ENCODE assay signal across 17 cellular contexts in genomic region chr10:21895932-21896331, GRCh38.
DNase-seq lines count a peak whose midpoint lies in the region; ATAC-seq, FAIRE-seq and TF ChIP-seq lines count a peak whose summit lies in the region.
"Had no signal": no experiment of that assay in that cellular context is flagged by ENCODE, and none has a peak within 500 bp of the region (broad histone marks: within the 10 kb centered on the region; RNA-seq: fewer than 3 reads in every experiment).

No MANE protein-coding gene starts in this region.

- H3K9ac ChIP-seq in GM12878 (ENCODE audit: control insufficient read depth, insufficient read depth, low read length) (no peak overlapping the region; the same call in 1 of the 2 replicates), neuronal stem cell (ENCODE audit: low read depth, low read length, poor library complexity) (no peak overlapping the region)
- H3K9ac ChIP-seq: KMS-11 had no signal

- no peaks in the 10 kb centered on the region for H3K79me1 ChIP-seq in neuronal stem cell (ENCODE audit: low read depth, low read length)

- H3K4me3 ChIP-seq in GM12865 (ENCODE audit: low read depth, low read length): no peak overlapping the region
- H3K4me3 ChIP-seq in GM12878: no peak overlapping the region
- H3K4me3 ChIP-seq in neuronal stem cell (ENCODE audit: low read length in 2 of 2): no peak overlapping the region
- no peak overlapping the region for H3K4me3 ChIP-seq in mucosa of descending colon
- H3K4me3 ChIP-seq: HAP-1 had no signal

- peak overlapping the region; percentile 45 for H4K91ac ChIP-seq in neuronal stem cell (ENCODE audit: low read depth, low read length, poor library complexity)

- H2BK5ac ChIP-seq in neuronal stem cell (ENCODE audit: low read length): no peak overlapping the region

- H3K36me3 ChIP-seq in GM12878 (ENCODE audit: control insufficient read depth in 2 of 2, insufficient read depth in 2 of 2, low read length in 1 of 2) (peaks cover 0 to 3% of the 10 kb centered on the region in 2 experiments; a peak in 3 of 4 replicates), neuronal stem cell (replicated peaks in 1 of 2; ENCODE audit: control insufficient read depth in 2 of 2, insufficient read depth in 2 of 2, low read length in 2 of 2) (peaks cover 2 to 10% of the 10 kb centered on the region in 2 donors), mucosa of descending colon (ENCODE audit: low read depth) (no peaks in the 10 kb centered on the region)
- H3K36me3 ChIP-seq: HAP-1 had no signal

- H2AK5ac ChIP-seq in neuronal stem cell (ENCODE audit: low read depth, low read length): no peak overlapping the region

- H3K23ac ChIP-seq in neuronal stem cell (ENCODE audit: low read depth, low read length, poor library complexity): no peak overlapping the region

- no peak for FAIRE-seq in GM12878 (lab: Jason Lieb, UNC)

- POLR2A ChIA-PET in GM12878 (lab: Charles Lee): no interaction called here

- ATAC-seq in GM18868 (IDR thresholded peaks at IDR 0.05; ENCODE audit: unreplicated experiment) (peak; percentile 67), GM12878 (peak; percentile 30; the same call in 2 of the 3 replicates), GM19463 (IDR thresholded peaks at IDR 0.05; ENCODE audit: unreplicated experiment) (no peak), mucosa of descending colon (no peak), HG03135 (IDR thresholded peaks at IDR 0.05; ENCODE audit: unreplicated experiment) (no peak), HG02981 (IDR thresholded peaks at IDR 0.05; ENCODE audit: unreplicated experiment) (no peak)

- no peak overlapping the region for H2BK15ac ChIP-seq in neuronal stem cell (ENCODE audit: low read length)

- H2AFZ ChIP-seq in GM12878 (ENCODE audit: control insufficient read depth, low read depth, low read length): no peak overlapping the region
- H2AFZ ChIP-seq in neuronal stem cell (ENCODE audit: low read length): no peak overlapping the region

- H3K4me2 ChIP-seq in GM12878 (ENCODE audit: control insufficient read depth, insufficient read depth) (no peak overlapping the region), neuronal stem cell (ENCODE audit: insufficient read depth, low read length, poor library complexity, severe bottlenecking) (no peak overlapping the region)
- H3K4me2 ChIP-seq: KMS-11 had no signal

- no peak overlapping the region for H3K18ac ChIP-seq in neuronal stem cell (ENCODE audit: low read length)

- TF ChIP-seq CTCF in GM12865 (IDR thresholded peaks at IDR 0.05; ENCODE audit: insufficient read depth, low read depth, low read length, missing control alignments) (no peak), GM12878 (IDR thresholded peaks at IDR 0.05 in 2 of 3, conservative IDR thresholded peaks at IDR 0.05 in 1 of 3; ENCODE audit: control insufficient read depth in 2 of 3, extremely low read depth in 1 of 3, insufficient read depth in 1 of 3, low read depth in 3 of 3, low read length in 3 of 3) (no peak), mucosa of descending colon (IDR thresholded peaks at IDR 0.05) (no peak)

- no peak overlapping the region for H2BK12ac ChIP-seq in neuronal stem cell (ENCODE audit: low read length)

- no peak for TF ChIP-seq EP300 in GM12878 (IDR thresholded peaks at IDR 0.05; ENCODE audit: borderline replicate concordance in 1 of 2, control insufficient read depth in 1 of 2, low read depth in 2 of 2, low read length in 2 of 2)

- in situ Hi-C loops in GM12878 (cut with MboI): no loop called here

- H3K27ac ChIP-seq in GM12878 (ENCODE audit: control insufficient read depth, insufficient read depth): peak overlapping the region; percentile 54
- H3K27ac ChIP-seq in neuronal stem cell (replicated peaks; ENCODE audit: low read length): no peak overlapping the region
- H3K27ac ChIP-seq: KMS-11 had no signal

- peak; percentile 59 for DNase-seq in GM12865 (ENCODE audit: low read depth)
- no peak for DNase-seq in GM12878 (ENCODE audit: low read depth, low spot score)
- DNase-seq in neuronal stem cell (ENCODE audit: low spot score): no peak
- no peak for DNase-seq in mucosa of descending colon
- DNase-seq: 8988T; ACHN; C1 segment of cervical spinal cord; Calu3; CD4-positive, alpha-beta T cell; DMS 273 treated with DMSO at 0.1 percent for 48 hours; GOT3 had no signal

- TF ChIP-seq RAD21 in GM12878 (IDR thresholded peaks at IDR 0.05; ENCODE audit: insufficient read depth, low read depth, low read length): no peak

- SMC1A ChIA-PET in GM12878 (lab: Charles Lee; ENCODE audit: uncharacterized antibody, unreplicated experiment): no interaction called here

- WGBS in GM12878 (ENCODE audit: insufficient coverage, insufficient replicate concordance, low lambda C conversion rate, missing lambda C conversion rate): 83% methylated on average over 1 of the region's 1 CpG
- no CpG with 5 or more reads among the region's 1 CpG for WGBS in neuronal stem cell (ENCODE audit: extremely low coverage in 2 of 2, insufficient read length in 2 of 2, insufficient replicate concordance in 1 of 2), 2 donors

- peaks cover 21% of the 10 kb centered on the region for H3K4me1 ChIP-seq in GM12878 (ENCODE audit: control insufficient read depth, insufficient read depth, low read length)
- H3K4me1 ChIP-seq in neuronal stem cell (ENCODE audit: control insufficient read depth in 2 of 2, insufficient read depth in 1 of 2, low read depth in 1 of 2, low read length in 2 of 2): peaks cover 0 to 2% of the 10 kb centered on the region in 2 donors
- no peaks in the 10 kb centered on the region for H3K4me1 ChIP-seq in mucosa of descending colon (ENCODE audit: low read depth)

- H4K8ac ChIP-seq in neuronal stem cell (ENCODE audit: low read depth, low read length): no peak overlapping the region

- H3K4ac ChIP-seq in neuronal stem cell (ENCODE audit: low read length): no peak overlapping the region

- intact Hi-C loops in GM12878 (cut with micrococcal nuclease; ENCODE audit: unreplicated experiment): no loop called here
- intact Hi-C loops in mucosa of descending colon (cut with DNase I, micrococcal nuclease): no loop called here

- H3K79me2 ChIP-seq in GM12878 (ENCODE audit: control insufficient read depth, insufficient read depth, low read length): no peaks in the 10 kb centered on the region

- TF ChIP-seq POLR2A in GM12878 (IDR thresholded peaks at IDR 0.05; ENCODE audit: low read depth, low read length): no peak

- H3K14ac ChIP-seq in neuronal stem cell (ENCODE audit: low read length): no peak overlapping the region

- H4K20me1 ChIP-seq in GM12878 (ENCODE audit: control insufficient read depth, insufficient read depth): no peaks in the 10 kb centered on the region

- CTCF ChIA-PET in GM12878 (lab: Yijun Ruan, JAX): no interaction called here

- H3K27me3 ChIP-seq in GM12878 (replicated peaks in 1 of 2; ENCODE audit: control insufficient read depth in 2 of 2, insufficient read depth in 2 of 2, low read length in 1 of 2) (no peaks in the 10 kb centered on the region), neuronal stem cell (ENCODE audit: control insufficient read depth in 3 of 3, insufficient read depth in 3 of 3, low read depth in 1 of 3, low read length in 3 of 3) (no peaks in the 10 kb centered on the region)

- RAD21 ChIA-PET in GM12878 (lab: Charles Lee; ENCODE audit: unreplicated experiment): no interaction called here

- H2BK120ac ChIP-seq in neuronal stem cell (ENCODE audit: low read depth, low read length): no peak overlapping the region

- BruUV-seq in GM12878 (replicated peaks; lab: Mats Ljungman, UMichigan): no TSS peak

- peaks cover 7% of the 10 kb centered on the region for H3K9me3 ChIP-seq in GM12878 (replicated peaks; ENCODE audit: control insufficient read depth, insufficient read depth, low read length)
- peaks cover 2 to 32% of the 10 kb centered on the region in 2 donors for H3K9me3 ChIP-seq in neuronal stem cell (replicated peaks in 1 of 2; ENCODE audit: control insufficient read depth in 2 of 2, insufficient read depth in 1 of 2, low read depth in 1 of 2, low read length in 2 of 2)
- H3K9me3 ChIP-seq in mucosa of descending colon: peaks cover 8% of the 10 kb centered on the region
- H3K9me3 ChIP-seq: HAP-1 had no signal

TF ChIP-seq in GM12878, 131 proteins besides CTCF, POLR2A, EP300 and RAD21:
- TF ChIP-seq RUNX3 (IDR thresholded peaks at IDR 0.05; ENCODE audit: low read length) (0 out of 2 replicates have a peak, but pooled peaks have one; percentile 31), GATAD2B (conservative IDR thresholded peaks at IDR 0.05; ENCODE audit: low read depth) (no peak)

Comparison
In these comparisons a context has a peak if more than half of its experiments do, and no peak if none do; other contexts are left out.
1. ATAC-seq: peak in GM18868 (single experiment) and GM12878 (single experiment); none in GM19463 (single experiment), mucosa of descending colon (single experiment), HG03135 (single experiment) and HG02981 (single experiment).